Comparison of ENCODE assay signal across 16 cellular contexts in genomic region chr1:12514597-12514996, GRCh38.
DNase-seq lines count a peak whose midpoint lies in the region; ATAC-seq and TF ChIP-seq lines count a peak whose summit lies in the region.
"Had no signal": no experiment of that assay in that cellular context is flagged by ENCODE, and none has a peak within 500 bp of the region (broad histone marks: within the 10 kb centered on the region; RNA-seq: fewer than 3 reads in every experiment).

No MANE protein-coding gene starts in this region.

- no peak overlapping the region for H3K4me3 Mint-ChIP-seq in activated CD4-positive, alpha-beta memory T cell treated with anti-CD3 and anti-CD28 coated beads for 36 hours
- no peak overlapping the region for H3K4me3 Mint-ChIP-seq in activated CD4-positive, alpha-beta memory T cell treated with anti-CD3 and anti-CD28 coated beads, Interleukin-2, amount 10 ng/mL, durations not matched to agents 7 days and 5 days
- H3K4me3 Mint-ChIP-seq: CD8-positive, alpha-beta memory T cell had no signal

- no peaks in the 10 kb centered on the region for H3K9me3 Mint-ChIP-seq in activated CD4-positive, alpha-beta memory T cell treated with anti-CD3 and anti-CD28 coated beads for 36 hours
- no peaks in the 10 kb centered on the region for H3K9me3 Mint-ChIP-seq in activated CD4-positive, alpha-beta memory T cell treated with anti-CD3 and anti-CD28 coated beads, Interleukin-2, amount 10 ng/mL, durations not matched to agents 7 days and 5 days
- H3K9me3 Mint-ChIP-seq: CD8-positive, alpha-beta memory T cell had no signal

- intact Hi-C loops in activated CD4-positive, alpha-beta memory T cell treated with anti-CD3 and anti-CD28 coated beads for 36 hours (cut with micrococcal nuclease), result loop anchor here (5.0 to 10.0 kb wide), 4 partner anchors 88 to 340 kb away; no protein-coding TSS in a partner anchor
- intact Hi-C loops in left ventricle myocardium inferior (cut with micrococcal nuclease) (no loop called here), cardiac septum (cut with DNase I) (no loop called here), left ventricle myocardium superior (cut with micrococcal nuclease) (no loop called here), thyroid gland (cut with DNase I) (no loop called here), mammary epithelial cell (cut with micrococcal nuclease) (no loop called here)

- dilution Hi-C loops in mammary epithelial cell (cut with HindIII; ENCODE audit: low sequenced_read_pairs), result no loop called here

- H3K4me2 ChIP-seq in mammary epithelial cell (ENCODE audit: insufficient read depth, low read depth, low read length), result no peak overlapping the region

- CTCF ChIA-PET in activated CD4-positive, alpha-beta memory T cell treated with anti-CD3 and anti-CD28 coated beads for 36 hours (lab: Charles Lee), result no interaction called here
- CTCF ChIA-PET in activated CD4-positive, alpha-beta memory T cell treated with anti-CD3 and anti-CD28 coated beads, Interleukin-2, amount 10 ng/mL, durations not matched to agents 7 days and 5 days (lab: Charles Lee), result no interaction called here
- CTCF ChIA-PET in mammary epithelial cell (lab: Charles Lee; ENCODE audit: low non-redundant PET), result no interaction called here

- H3K9ac ChIP-seq in mammary epithelial cell (ENCODE audit: insufficient read depth, low read length), result no peak overlapping the region

- ATAC-seq in left ventricle myocardium superior, result peak; percentile 51
- ATAC-seq in GM19351 (IDR thresholded peaks at IDR 0.05; ENCODE audit: unreplicated experiment), result no peak

- in situ Hi-C loops in mammary epithelial cell (cut with MboI; ENCODE audit: low sequenced_read_pairs in 2 of 2), result no loop called here

- no peak for TF ChIP-seq POLR2A in thyroid gland (IDR thresholded peaks at IDR 0.05)

- H3K27ac Mint-ChIP-seq in activated CD4-positive, alpha-beta memory T cell treated with anti-CD3 and anti-CD28 coated beads for 36 hours, result peak overlapping the region; percentile 10
- no peak overlapping the region for H3K27ac Mint-ChIP-seq in activated CD4-positive, alpha-beta memory T cell treated with anti-CD3 and anti-CD28 coated beads, Interleukin-2, amount 10 ng/mL, durations not matched to agents 7 days and 5 days

- H3K27ac ChIP-seq in left ventricle myocardium inferior (replicated peaks) (peak overlapping the region; percentile 43), thyroid gland (peak overlapping the region; percentile 83 to 95 (median 83)), mammary epithelial cell (ENCODE audit: insufficient read depth, low read depth, low read length) (no peak overlapping the region)

- no peaks in the 10 kb centered on the region for H3K79me2 ChIP-seq in mammary epithelial cell (ENCODE audit: insufficient read depth, low read length)

- H3K4me3 ChIP-seq in left ventricle myocardium inferior, result no peak overlapping the region
- H3K4me3 ChIP-seq in thyroid gland (replicated peaks in 1 of 3), result no peak overlapping the region
- H3K4me3 ChIP-seq in mammary epithelial cell (replicated peaks in 1 of 3; ENCODE audit: insufficient read depth in 1 of 3, low read depth in 2 of 3, low read length in 3 of 3), result no peak overlapping the region
- H3K4me3 ChIP-seq: MG63 had no signal

- H3K27me3 ChIP-seq in left ventricle myocardium inferior (ENCODE audit: low read depth), result no peaks in the 10 kb centered on the region
- H3K27me3 ChIP-seq in thyroid gland, result no peaks in the 10 kb centered on the region
- no peaks in the 10 kb centered on the region for H3K27me3 ChIP-seq in mammary epithelial cell (ENCODE audit: insufficient read depth, low read length)
- H3K27me3 ChIP-seq: MG63 had no signal

- H3K9me3 ChIP-seq in left ventricle myocardium inferior (replicated peaks) (no peaks in the 10 kb centered on the region), thyroid gland (no peaks in the 10 kb centered on the region), mammary epithelial cell (replicated peaks; ENCODE audit: insufficient read depth, low read length) (no peaks in the 10 kb centered on the region)
- H3K9me3 ChIP-seq: MG63 had no signal

- peak; percentile 30 for TF ChIP-seq CTCF in left ventricle myocardium inferior (IDR thresholded peaks at IDR 0.05; ENCODE audit: borderline replicate concordance)
- no peak for TF ChIP-seq CTCF in thyroid gland (IDR thresholded peaks at IDR 0.05)
- TF ChIP-seq CTCF in mammary epithelial cell (conservative IDR thresholded peaks at IDR 0.05 in 1 of 2, IDR thresholded peaks at IDR 0.05 in 1 of 2; ENCODE audit: extremely low read depth in 1 of 2, insufficient read depth in 1 of 2, low read depth in 1 of 2, low read length in 2 of 2), result no peak

- no peaks in the 10 kb centered on the region for H3K27me3 Mint-ChIP-seq in activated CD4-positive, alpha-beta memory T cell treated with anti-CD3 and anti-CD28 coated beads for 36 hours
- H3K27me3 Mint-ChIP-seq in activated CD4-positive, alpha-beta memory T cell treated with anti-CD3 and anti-CD28 coated beads, Interleukin-2, amount 10 ng/mL, durations not matched to agents 7 days and 5 days, result no peaks in the 10 kb centered on the region

- H3K4me1 ChIP-seq in left ventricle myocardium inferior (peaks cover 67% of the 10 kb centered on the region), thyroid gland (peaks cover 52 to 62% of the 10 kb centered on the region in 2 donors), mammary epithelial cell (ENCODE audit: insufficient read depth, low read length) (no peaks in the 10 kb centered on the region)

- peaks cover 58% of the 10 kb centered on the region for H3K4me1 Mint-ChIP-seq in activated CD4-positive, alpha-beta memory T cell treated with anti-CD3 and anti-CD28 coated beads for 36 hours (ENCODE audit: low read depth)
- peaks cover 32% of the 10 kb centered on the region for H3K4me1 Mint-ChIP-seq in activated CD4-positive, alpha-beta memory T cell treated with anti-CD3 and anti-CD28 coated beads, Interleukin-2, amount 10 ng/mL, durations not matched to agents 7 days and 5 days

- no peak for DNase-seq in activated CD4-positive, alpha-beta memory T cell treated with anti-CD3 and anti-CD28 coated beads for 36 hours
- DNase-seq in activated CD4-positive, alpha-beta memory T cell treated with anti-CD3 and anti-CD28 coated beads, Interleukin-2, amount 10 ng/mL, durations not matched to agents 7 days and 5 days, result no peak
- DNase-seq in left ventricle myocardium inferior (no peak), cardiac septum (ENCODE audit: low spot score) (no peak), left ventricle myocardium superior (no peak), thyroid gland (no peak), mammary epithelial cell (no peak)
- DNase-seq: CD8-positive, alpha-beta memory T cell; DMS79; H7; MG63; NCI-H1092 treated with DMSO at 0.1 percent for 48 hours; NCI-H1694; NCI-H345; NCI-H526 had no signal

- 91 to 92% methylated on average over 8 of the region's 8 CpGs for WGBS in thyroid gland, 2 donors
- 88% methylated on average over 8 of the region's 8 CpGs for WGBS in mammary epithelial cell (ENCODE audit: low coverage, missing lambda C conversion rate)

- H3K36me3 Mint-ChIP-seq in activated CD4-positive, alpha-beta memory T cell treated with anti-CD3 and anti-CD28 coated beads for 36 hours, result no peaks in the 10 kb centered on the region
- H3K36me3 Mint-ChIP-seq in activated CD4-positive, alpha-beta memory T cell treated with anti-CD3 and anti-CD28 coated beads, Interleukin-2, amount 10 ng/mL, durations not matched to agents 7 days and 5 days (ENCODE audit: low read depth), result peaks cover 28% of the 10 kb centered on the region

- H2AFZ ChIP-seq in mammary epithelial cell (ENCODE audit: low read depth, low read length), result no peak overlapping the region

- POLR2A ChIA-PET in activated CD4-positive, alpha-beta memory T cell treated with anti-CD3 and anti-CD28 coated beads for 36 hours (lab: Charles Lee), result no interaction called here
- POLR2A ChIA-PET in activated CD4-positive, alpha-beta memory T cell treated with anti-CD3 and anti-CD28 coated beads, Interleukin-2, amount 10 ng/mL, durations not matched to agents 7 days and 5 days (lab: Charles Lee), result no interaction called here

- H3K36me3 ChIP-seq in left ventricle myocardium inferior (peaks cover 10% of the 10 kb centered on the region), thyroid gland (no peaks in the 10 kb centered on the region), mammary epithelial cell (ENCODE audit: insufficient read depth, low read length) (no peaks in the 10 kb centered on the region)

- H4K20me1 ChIP-seq in mammary epithelial cell (ENCODE audit: insufficient read depth, low read length), result no peaks in the 10 kb centered on the region

- no TSS peak for BruUV-seq in mammary epithelial cell (replicated peaks; lab: Mats Ljungman, UMichigan)
